Comparison of ENCODE assay signal across 30 cellular contexts in the genomic region with DNA sequence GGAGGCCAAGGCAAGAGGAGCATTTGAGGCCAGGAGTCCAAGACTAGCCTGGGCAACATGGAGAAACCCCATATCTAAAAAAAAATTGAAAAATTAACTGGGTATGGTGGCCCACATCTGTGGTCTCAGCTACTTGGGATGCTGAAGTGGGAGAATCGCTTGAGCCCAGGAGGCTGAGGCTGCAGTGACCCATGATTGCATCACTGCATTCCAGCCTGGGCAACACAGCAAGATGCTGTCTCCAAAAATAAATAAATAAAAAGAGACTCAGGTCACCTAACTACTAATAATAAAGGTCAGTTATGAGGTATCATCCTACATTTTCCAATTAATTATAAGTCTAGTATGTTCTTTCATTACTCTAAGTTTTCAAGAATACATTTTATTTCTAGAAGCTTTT. TPM values are rescaled to one million over a fixed set of nuclear protein-coding genes. Genes with fewer than 3 reads are reported as not detected.
"Had no signal": no experiment of that assay in that cellular context is flagged by ENCODE, and none has a peak within 500 bp of the region (broad histone marks: within the 10 kb centered on the region; RNA-seq: fewer than 3 reads in every experiment).

No MANE protein-coding gene starts in this region.

- H3K36me3 ChIP-seq: ascending aorta, cardiac muscle cell had no signal

- H3K27me3 ChIP-seq: ascending aorta, cardiac muscle cell had no signal

- H3K27ac ChIP-seq: ascending aorta, cardiac muscle cell, VCaP had no signal

- H3K4me1 ChIP-seq: ascending aorta had no signal

- DNase-seq: activated B cell treated with CpG ODN at 0.5 μM for 24 hours; activated CD4-positive, alpha-beta memory T cell treated with anti-CD3 and anti-CD28 coated beads for 36 hours; activated CD4-positive, alpha-beta T cell treated with anti-CD3 and anti-CD28 coated beads for 4 hours; activated CD4-positive, alpha-beta T cell treated with anti-CD3 and anti-CD28 coated beads, Interleukin-2, amount 10 ng/mL, durations not matched to agents 24 days and 14 days; activated CD4-positive, alpha-beta T cell treated with anti-CD3 and anti-CD28 coated beads, Interleukin-2, amount 50 U/mL, for 1 hour; activated CD4-positive, alpha-beta T cell treated with anti-CD3 and anti-CD28 coated beads, Interleukin-2, amount 50 U/mL, for 4 hours; activated CD4-positive, CD25-positive, alpha-beta regulatory T cell treated with anti-CD3 and anti-CD28 coated beads, Interleukin-2, amount 50 U/mL, for 72 hours; activated CD8-positive, alpha-beta memory T cell treated with anti-CD3 and anti-CD28 coated beads, Interleukin-2, amount 50 U/mL, for 4 hours; activated CD8-positive, alpha-beta T cell treated with anti-CD3 and anti-CD28 coated beads for 36 hours; activated effector memory CD4-positive, alpha-beta T cell treated with Interleukin-2 at 50 U/mL for 16 hours; activated gamma-delta T cell; activated naive CD4-positive, alpha-beta T cell treated with anti-CD3 and anti-CD28 coated beads, Interleukin-2, amount 10 ng/mL, durations not matched to agents 7 days and 5 days; activated naive CD4-positive, alpha-beta T cell treated with Interleukin-2 at 50 U/mL for 16 hours; activated naive CD8-positive, alpha-beta T cell treated with anti-CD3 and anti-CD28 coated beads, Interleukin-2, amount 10 ng/mL, durations not matched to agents 7 days and 5 days; activated naive CD8-positive, alpha-beta T cell treated with anti-CD3 and anti-CD28 coated beads, Interleukin-2, amount 50 U/mL, for 24 hours; activated T-cell treated with anti-CD3 and anti-CD28 coated beads for 4 hours; activated T-cell treated with anti-CD3 and anti-CD28 coated beads, Interleukin-2, amount 50 U/mL, for 1 hour; activated T-cell treated with anti-CD3 and anti-CD28 coated beads, Interleukin-2, amount 50 U/mL, for 48 hours; amygdala; anterior cingulate cortex; caudate nucleus; cerebellar nuclear complex; T-helper 2 cell; T-helper 9 cell had no signal

- H3K9me3 ChIP-seq: ascending aorta had no signal

- FAIRE-seq: bronchial epithelial cell had no signal

- ATAC-seq: activated CD8-positive, alpha-beta T cell treated with anti-CD3 and anti-CD28 coated beads for 36 hours; activated naive CD8-positive, alpha-beta T cell treated with anti-CD3 and anti-CD28 coated beads, Interleukin-2, amount 50 U/mL, for 24 hours had no signal

- H3K4me3 ChIP-seq: ascending aorta, cardiac muscle cell had no signal

RNA-seq across cellular contexts. Expression of a gene that starts 20.6 kb away (rescaled TPM):
- total RNA-seq: activated B cell treated with CpG ODN at 0.5 μM for 24 hours; activated CD4-positive, alpha-beta memory T cell treated with anti-CD3 and anti-CD28 coated beads for 36 hours; activated CD4-positive, alpha-beta T cell treated with anti-CD3 and anti-CD28 coated beads, Interleukin-2, amount 10 ng/mL, durations not matched to agents 24 days and 14 days; activated CD8-positive, alpha-beta memory T cell treated with anti-CD3 and anti-CD28 coated beads for 36 hours; activated CD8-positive, alpha-beta T cell treated with anti-CD3 and anti-CD28 coated beads for 36 hours; activated naive CD8-positive, alpha-beta T cell treated with anti-CD3 and anti-CD28 coated beads, Interleukin-2, amount 10 ng/mL, durations not matched to agents 7 days and 5 days; activated T-helper 2 cell treated with anti-CD3 and anti-CD28 coated beads, Interferon-gamma antibody, Interleukin-2, Interleukin-4, amounts not matched to agents 10 μg/mL and 5 μg/mL and 100 μg/mL, durations not matched to agents 14 hours and 24 hours and 36 hours; ascending aorta; bronchial epithelial cell had no signal
